In genomic region chr20:63499333-63499969, GRCh38 we compare ENCODE assay signal across 6 cellular contexts.
DNase-seq lines count a peak whose midpoint lies in the region; TF ChIP-seq lines count a peak whose summit lies in the region.

No MANE protein-coding gene starts in this region.

- H3K4me1 ChIP-seq in iPS-18a (ENCODE audit: control insufficient read depth, low read depth, low read length), result peaks cover 4% of the 10 kb centered on the region

- H3K27ac ChIP-seq in 22Rv1, result peak overlapping the region; percentile 71
- no peak overlapping the region for H3K27ac ChIP-seq in iPS-18a (ENCODE audit: low read length)

- DNase-seq in NCI-H2171 treated with DMSO at 0.1 percent for 48 hours (lab: John Stamatoyannopoulos, UW) (peak; percentile 75), SKM-1 (lab: John Stamatoyannopoulos, UW; ENCODE audit: unreplicated experiment) (no peak), SIG-M5 (lab: John Stamatoyannopoulos, UW) (no peak)
- DNase-seq in stimulated activated CD4-positive, alpha-beta T cell treated with anti-CD3 and anti-CD28 coated beads, Interleukin-1b, Interleukin-23, amount 100 ng/mL, for 48 hours, result no peak

- H3K36me3 ChIP-seq in iPS-18a (ENCODE audit: control insufficient read depth, low read depth, low read length), result no peaks in the 10 kb centered on the region

- 0 out of 2 replicates have a peak, but pooled peaks have one; percentile 5 for TF ChIP-seq CTCF in 22Rv1 (IDR thresholded peaks at IDR 0.05)

- no peak overlapping the region for H3K9ac ChIP-seq in iPS-18a (ENCODE audit: low read length)

- H3K4me3 ChIP-seq in iPS-18a (ENCODE audit: low read length), result peak overlapping the region; percentile 33

- H3K9me3 ChIP-seq in iPS-18a (ENCODE audit: control insufficient read depth, low read depth, low read length), result no peaks in the 10 kb centered on the region

- peaks cover 65% of the 10 kb centered on the region for H3K27me3 ChIP-seq in iPS-18a (ENCODE audit: control insufficient read depth, insufficient read depth, low read length)
